ENCODE assay signal across 8 cellular contexts in the genomic region with DNA sequence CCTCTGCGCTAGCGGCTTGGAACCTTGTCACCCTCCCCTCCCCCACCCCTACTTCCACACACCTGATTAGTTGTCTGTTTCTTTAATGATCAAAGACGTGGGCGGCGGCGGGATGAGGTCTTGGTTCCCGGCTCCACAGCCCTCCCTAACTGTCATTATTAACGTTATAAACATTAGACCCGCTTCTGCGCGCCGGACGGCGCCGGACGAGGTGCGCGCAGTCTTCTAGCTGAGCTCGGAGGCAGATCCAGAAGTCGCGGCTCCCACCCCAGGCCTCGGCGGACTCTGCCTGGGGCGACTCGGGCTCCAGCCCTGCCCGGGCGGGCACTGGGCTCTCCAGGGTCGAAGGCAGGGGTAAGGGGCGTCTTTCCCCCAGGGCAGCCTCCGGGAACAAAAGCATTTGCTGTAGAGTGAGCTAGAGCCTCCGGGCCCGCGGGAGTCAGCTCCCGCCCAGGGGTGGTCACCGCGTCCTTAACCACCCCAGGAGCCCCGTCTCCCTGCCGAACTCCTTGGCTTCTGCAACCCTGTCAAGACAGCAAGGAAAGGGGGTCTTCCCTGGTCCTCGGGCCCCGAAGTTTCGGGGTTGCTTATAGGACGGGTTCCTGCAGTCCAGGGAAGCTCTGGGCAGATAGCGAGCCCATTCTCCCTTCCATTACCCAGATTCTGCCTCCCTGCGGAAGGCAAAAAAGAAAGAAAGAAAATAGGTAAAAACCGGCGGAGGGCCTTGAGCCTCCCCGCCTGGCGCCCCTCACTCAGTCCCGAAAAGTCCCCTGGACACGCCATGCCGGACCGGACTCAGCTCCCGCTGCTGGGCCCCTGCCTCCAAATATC. TPM values are rescaled to one million over a fixed set of nuclear protein-coding genes. Genes with fewer than 3 reads are reported as not detected.
DNase-seq lines count a peak whose midpoint lies in the region; ATAC-seq and TF ChIP-seq lines count a peak whose summit lies in the region.

No MANE protein-coding gene starts in this region.

- H3K27ac ChIP-seq in Peyer's patch (no peak overlapping the region), psoas muscle (peak overlapping the region; percentile 10)

- intact Hi-C loops in psoas muscle (cut with DNase I) = loop anchor here (1.0 to 5.0 kb wide), 3 partner anchors 179 to 194 kb away; no protein-coding TSS in a partner anchor

- H3K9me3 ChIP-seq in Peyer's patch (no peaks in the 10 kb centered on the region), psoas muscle (no peaks in the 10 kb centered on the region)

- TF ChIP-seq CTCF in GM06990 (IDR thresholded peaks at IDR 0.05; ENCODE audit: insufficient read depth, low read length, poor library complexity, severe bottlenecking) (no peak), Peyer's patch (IDR thresholded peaks at IDR 0.05) (no peak), fibroblast of villous mesenchyme (IDR thresholded peaks at IDR 0.05; ENCODE audit: insufficient read depth, low read depth, low read length) (no peak), psoas muscle (IDR thresholded peaks at IDR 0.05) (no peak)

- peaks cover 0 to 35% (median 14%) of the 10 kb centered on the region in 4 donors for H3K4me1 ChIP-seq in Peyer's patch
- H3K4me1 ChIP-seq in psoas muscle = peaks cover 4% of the 10 kb centered on the region

- H3K4me3 ChIP-seq in GM06990 (replicated peaks; ENCODE audit: low read depth, low read length) = peak overlapping the region; percentile 51
- peak overlapping the region in 3 of 4 donors; percentile 35 to 52 (median 41) for H3K4me3 ChIP-seq in Peyer's patch
- H3K4me3 ChIP-seq in fibroblast of villous mesenchyme (ENCODE audit: low read depth, low read length) = peak overlapping the region; percentile 56
- H3K4me3 ChIP-seq in psoas muscle = peak overlapping the region; percentile 56

- H3K27me3 ChIP-seq in GM06990 (replicated peaks; ENCODE audit: control insufficient read depth, insufficient read depth, low read length) (peaks cover 6% of the 10 kb centered on the region), Peyer's patch (peaks cover 0 to 47% of the 10 kb centered on the region in 2 donors), psoas muscle (ENCODE audit: insufficient read depth in 3 of 3, low read length in 2 of 3) (peaks cover 0 to 80% (median 44%) of the 10 kb centered on the region in 3 donors)

- H3K36me3 ChIP-seq in GM06990 (ENCODE audit: control insufficient read depth, insufficient read depth, low read length) = no peaks in the 10 kb centered on the region
- no peaks in the 10 kb centered on the region for H3K36me3 ChIP-seq in Peyer's patch
- H3K36me3 ChIP-seq in psoas muscle (ENCODE audit: insufficient read depth in 1 of 2, low read depth in 1 of 2) = no peaks in the 10 kb centered on the region

- no peak for TF ChIP-seq POLR2A in Peyer's patch (IDR thresholded peaks at IDR 0.05)

- ATAC-seq in psoas muscle (peak; percentile 23 to 43 (median 30)), HG03439 (IDR thresholded peaks at IDR 0.05; ENCODE audit: unreplicated experiment) (no peak), HG02759 (IDR thresholded peaks at IDR 0.05; ENCODE audit: unreplicated experiment) (no peak)

- 7 to 10% (median 8%) methylated on average over 52 to 53 of the region's 53 CpGs for WGBS in psoas muscle, 3 donors

- DNase-seq in GM06990 (ENCODE audit: extremely low read depth, insufficient read length) = peak; percentile 52
- peak in 2 of 3 donors; percentile 15 to 50 for DNase-seq in Peyer's patch
- peak; percentile 37 for DNase-seq in fibroblast of villous mesenchyme (ENCODE audit: low read depth)
- DNase-seq in psoas muscle = peak; percentile 26 to 59
- DNase-seq in activated gamma-delta T cell treated with Interleukin-2 at 50 U/mL for 16 hours = no peak
- DNase-seq in DMS153 (lab: John Stamatoyannopoulos, UW) = no peak

RNA-seq across cellular contexts. Expression of gene ISLR2, which starts 2.2 kb away (rescaled TPM):
- total RNA-seq in Peyer's patch (under 1 TPM in 3 of 4 donors, not detected in 1; 0.66 to 0.94 (median 0.70) TPM), fibroblast of villous mesenchyme (0.32 TPM in 1 of 2 replicates, not detected in the other), psoas muscle (1 to 10 TPM; 1.1 to 2.2 (median 1.6) TPM)
- 1 to 10 TPM; 1.2 to 1.7 (median 1.4) TPM for polyA plus RNA-seq in psoas muscle

RNA-seq across cellular contexts. Expression of gene ISLR, which starts 45.3 kb away (rescaled TPM):
- 10 to 100 TPM in 3 of 4 donors, 1 to 10 TPM in 1; 6.3 to 22.8 (median 17.5) TPM for total RNA-seq in Peyer's patch
- 73.8 and 83.4 TPM in 2 replicates for total RNA-seq in fibroblast of villous mesenchyme
- 10 to 100 TPM in 2 of 4 donors, 1 to 10 TPM in 2; 2.6 to 18.0 (median 7.8) TPM for total RNA-seq in psoas muscle
- polyA plus RNA-seq in psoas muscle = 1 to 10 TPM; 2.6 to 4.1 (median 4.1) TPM

RNA-seq across cellular contexts. Expression of gene GOLGA6A, which starts 45.8 kb away (rescaled TPM):
- total RNA-seq in Peyer's patch (under 1 TPM in 1 of 4 donors, not detected in 3; 0.38 TPM), fibroblast of villous mesenchyme (not detected in 2 replicates), psoas muscle (1 to 10 TPM in 1 of 4 donors, under 1 TPM in 1, not detected in 2; 0.08 to 1.1 TPM)
- polyA plus RNA-seq in psoas muscle = under 1 TPM in 1 of 3 donors, not detected in 2; 0.16 TPM

Comparison
In these comparisons a context has a peak if more than half of its experiments do, and no peak if none do; other contexts are left out.
1. DNase-seq: peak in GM06990 (single experiment), Peyer's patch (2 of 3), fibroblast of villous mesenchyme (single experiment) and psoas muscle (2 of 2); none in activated gamma-delta T cell treated with Interleukin-2 at 50 U/mL for 16 hours (single experiment) and DMS153 (single experiment).
2. ATAC-seq: peak in psoas muscle (4 of 4); none in HG03439 (single experiment) and HG02759 (single experiment).
3. Peak in every context shown above with its lines, with median percentiles within 50 percentile points of each other: H3K4me3 ChIP-seq.